20 cellular contexts compared by ENCODE assay signal in genomic region chr2:238649123-238649522, GRCh38.
"Had no signal": no experiment of that assay in that cellular context is flagged by ENCODE, and none has a peak within 500 bp of the region (broad histone marks: within the 10 kb centered on the region; RNA-seq: fewer than 3 reads in every experiment).

No MANE protein-coding gene starts in this region.

- H3K4me1 ChIP-seq: colonic mucosa, gastrocnemius medialis, left lung had no signal

- H3K9me3 ChIP-seq: colonic mucosa, esophagus squamous epithelium, gastrocnemius medialis, heart right ventricle, left lung, lower lobe of right lung had no signal

- DNase-seq: colonic mucosa; dermis blood vessel endothelial cell; dorsolateral prefrontal cortex; effector CD4-positive, alpha-beta T cell; effector memory CD4-positive, alpha-beta T cell; esophagus squamous epithelium; foreskin fibroblast; foreskin melanocyte; gastrocnemius medialis; glutamatergic neuron; heart right ventricle; hippocampal formation; left cardiac atrium; left lung; left ventricle myocardium superior; lower lobe of right lung; mammary epithelial cell; mesendoderm; midbrain had no signal

- H3K4me1 Mint-ChIP-seq: memory B cell had no signal

- ATAC-seq: gastrocnemius medialis, heart right ventricle, left cardiac atrium, left lung, left ventricle myocardium superior, lower lobe of right lung had no signal

- H3K4me3 Mint-ChIP-seq: memory B cell had no signal

- H3K36me3 ChIP-seq: colonic mucosa, esophagus squamous epithelium, gastrocnemius medialis, heart right ventricle, left lung, lower lobe of right lung had no signal

- H3K27ac ChIP-seq: colonic mucosa, dorsolateral prefrontal cortex, esophagus squamous epithelium, gastrocnemius medialis, heart right ventricle, left lung, lower lobe of right lung had no signal

- H3K9me3 Mint-ChIP-seq: memory B cell had no signal

- H3K27ac Mint-ChIP-seq: memory B cell had no signal

- H3K4me3 ChIP-seq: colonic mucosa, dorsolateral prefrontal cortex, esophagus squamous epithelium, gastrocnemius medialis, heart right ventricle, left lung, lower lobe of right lung had no signal

- H3K27me3 ChIP-seq: colonic mucosa, esophagus squamous epithelium, gastrocnemius medialis, left lung had no signal

- H3K36me3 Mint-ChIP-seq: memory B cell had no signal
